Comparison of ENCODE assay signal across 22 cellular contexts in the genomic region with DNA sequence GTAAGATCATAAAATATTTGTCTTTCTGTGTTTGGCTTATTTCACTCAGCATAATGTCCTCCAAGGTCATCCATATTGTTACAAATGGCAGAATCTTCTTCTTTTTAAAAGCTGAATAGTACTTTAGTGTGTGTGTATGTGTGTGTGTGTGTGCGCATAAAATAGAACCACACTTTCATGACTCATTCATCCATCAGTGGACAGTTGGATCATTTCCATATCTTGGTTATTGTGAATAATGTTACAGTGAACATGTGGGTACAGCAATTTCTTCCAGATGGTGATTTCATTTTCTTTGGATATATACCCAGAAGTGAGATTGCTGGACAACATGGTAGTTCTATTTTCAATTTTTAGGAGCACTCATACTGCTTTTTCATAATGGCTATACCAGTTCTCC.
DNase-seq lines count a peak whose midpoint lies in the region; FAIRE-seq and TF ChIP-seq lines count a peak whose summit lies in the region.
"Had no signal": no experiment of that assay in that cellular context is flagged by ENCODE, and none has a peak within 500 bp of the region (broad histone marks: within the 10 kb centered on the region; RNA-seq: fewer than 3 reads in every experiment).

No MANE protein-coding gene starts in this region.

- BruUV-seq in Calu3 (replicated peaks; lab: Mats Ljungman, UMichigan): no TSS peak

- POLR2A ChIA-PET in GM10248 (lab: Yijun Ruan, JAX): no interaction called here

- no peak for FAIRE-seq in small intestine (lab: Jason Lieb, UNC)
- FAIRE-seq: RCC 7860 had no signal

- H3K4me3 ChIP-seq in choroid plexus epithelial cell (ENCODE audit: low read depth, low read length) (no peak overlapping the region), foreskin fibroblast (ENCODE audit: low read depth in 1 of 2, low read length in 2 of 2) (no peak overlapping the region), small intestine (ENCODE audit: low read depth in 1 of 2, low read length in 2 of 2) (no peak overlapping the region)
- H3K4me3 ChIP-seq: BLaER1, MG63, SK-N-MC had no signal

- DNase-seq in Calu3 (no peak), RPMI7951 (ENCODE audit: low read depth) (peak; percentile 28), choroid plexus epithelial cell (ENCODE audit: low read depth) (peak; percentile 13), foreskin fibroblast (peak; percentile 6 to 88), NCI-H748 treated with DMSO at 0.1 percent for 48 hours (lab: John Stamatoyannopoulos, UW) (no peak), small intestine (no peak), GM10248 (ENCODE audit: extremely low spot score) (no peak), 8988T (no peak)
- DNase-seq: CD4-positive, alpha-beta memory T cell; H7; HFFc6; IMR-90; MG63; NCI-H1092; NCI-H1436 treated with DMSO at 0.1 percent for 48 hours; NCI-H2029 treated with DMSO at 0.1 percent for 48 hours; NCI-H2171 treated with DMSO at 0.1 percent for 48 hours; NK-92 treated with Interleukin-12 subunit alpha and Interleukin-12 subunit beta, amount 100 ng/mL, for 24 hours; Right ventricle myocardium superior had no signal

- H3K27me3 ChIP-seq in small intestine (ENCODE audit: control insufficient read depth in 2 of 2, insufficient read depth in 2 of 2, low read length in 2 of 2): no peaks in the 10 kb centered on the region
- H3K27me3 ChIP-seq: BLaER1, MG63 had no signal

- no peaks in the 10 kb centered on the region for H3K9me3 ChIP-seq in small intestine (ENCODE audit: control insufficient read depth, low read depth)
- H3K9me3 ChIP-seq: MG63 had no signal

- H3K4me3 Mint-ChIP-seq in Calu3 (ENCODE audit: low read depth, unreplicated experiment): no peak overlapping the region
- H3K4me3 Mint-ChIP-seq: CD4-positive, alpha-beta memory T cell; HFFc6 had no signal

- no peaks in the 10 kb centered on the region for H3K36me3 Mint-ChIP-seq in Calu3 (ENCODE audit: insufficient read depth, unreplicated experiment)
- H3K36me3 Mint-ChIP-seq: CD4-positive, alpha-beta memory T cell had no signal

- no peak overlapping the region for H3K27ac ChIP-seq in small intestine (ENCODE audit: low read depth in 1 of 2, low read length in 1 of 2)
- H3K27ac ChIP-seq: BLaER1, SK-N-MC had no signal

- H3K4me1 Mint-ChIP-seq in Calu3 (ENCODE audit: low read depth, unreplicated experiment): no peaks in the 10 kb centered on the region
- H3K4me1 Mint-ChIP-seq: CD4-positive, alpha-beta memory T cell had no signal

- H3K36me3 ChIP-seq in small intestine (ENCODE audit: control insufficient read depth in 2 of 2, insufficient read depth in 2 of 2, low read length in 2 of 2): no peaks in the 10 kb centered on the region
- H3K36me3 ChIP-seq: MG63 had no signal

- intact Hi-C loops in Calu3 (cut with micrococcal nuclease; ENCODE audit: unreplicated experiment): no loop called here

- H3K27ac Mint-ChIP-seq in Calu3 (ENCODE audit: unreplicated experiment): peak overlapping the region; percentile 39
- H3K27ac Mint-ChIP-seq: HFFc6 had no signal

- CTCF ChIA-PET in Calu3 (lab: Charles Lee) (no interaction called here), GM10248 (lab: Yijun Ruan, JAX) (interaction anchor here (1.0 kb wide), 1 partner anchor 14 kb away, joined by 3 read pairs; no protein-coding TSS in a partner anchor)

- 87 to 97% (median 93%) methylated on average over 1 of the region's 1 CpG for WGBS in small intestine, 3 donors

- no peaks in the 10 kb centered on the region for H3K27me3 Mint-ChIP-seq in Calu3 (ENCODE audit: unreplicated experiment)
- H3K27me3 Mint-ChIP-seq: CD4-positive, alpha-beta memory T cell had no signal

- no peaks in the 10 kb centered on the region for H3K4me1 ChIP-seq in small intestine (ENCODE audit: control insufficient read depth in 2 of 2, insufficient read depth in 1 of 2, low read depth in 1 of 2, low read length in 1 of 2)
- H3K4me1 ChIP-seq: BLaER1 had no signal

- TF ChIP-seq CTCF in Calu3 (IDR thresholded peaks at IDR 0.05; ENCODE audit: unreplicated experiment) (no peak), choroid plexus epithelial cell (conservative IDR thresholded peaks at IDR 0.05; ENCODE audit: low read depth, low read length) (no peak), foreskin fibroblast (IDR thresholded peaks at IDR 0.05; ENCODE audit: low read depth, low read length) (no peak), GM10248 (IDR thresholded peaks at IDR 0.05; ENCODE audit: control extremely low read depth, extremely low read depth, low read depth, missing control alignments) (no peak)

- H3K9me3 Mint-ChIP-seq in Calu3 (ENCODE audit: low read depth, unreplicated experiment): no peaks in the 10 kb centered on the region

Comparison
In these comparisons a context has a peak if more than half of its experiments do, and no peak if none do; other contexts are left out.
1. DNase-seq: peak in RPMI7951 (single experiment), choroid plexus epithelial cell (single experiment) and foreskin fibroblast (2 of 2); none in Calu3 (single experiment), NCI-H748 treated with DMSO at 0.1 percent for 48 hours (single experiment), small intestine (single experiment), GM10248 (single experiment) and 8988T (single experiment).